ENCODE assay signal across 9 cellular contexts in the genomic region with DNA sequence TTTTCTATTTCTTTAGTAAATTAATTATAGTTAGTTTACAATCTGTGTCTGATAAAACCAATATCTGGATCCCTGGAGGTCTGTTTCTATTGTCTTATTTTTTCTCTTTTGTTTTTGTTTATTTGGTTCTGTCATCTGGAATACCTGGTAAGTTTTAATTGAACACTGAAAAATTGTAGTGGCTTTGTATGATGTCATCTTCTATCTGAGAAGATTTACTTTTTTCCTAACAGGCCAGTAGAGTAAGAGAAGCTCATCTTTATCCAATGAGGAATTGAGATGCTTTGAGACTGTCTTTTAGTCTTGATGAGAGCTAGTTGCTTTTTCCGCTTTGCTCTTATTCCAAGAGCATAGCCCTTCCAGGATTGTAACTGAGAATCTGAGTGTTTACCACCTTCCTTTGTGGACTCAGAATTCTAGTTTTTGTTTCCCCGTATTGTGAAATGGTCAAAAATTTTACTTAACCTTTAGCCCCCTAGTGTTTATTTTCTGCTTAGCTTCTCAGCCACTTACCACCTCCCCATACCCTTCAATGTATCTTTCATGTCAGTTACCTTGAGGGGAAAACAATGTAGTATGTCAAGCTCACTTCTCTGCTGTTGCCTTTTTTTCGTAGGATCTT. TPM values are rescaled to one million over a fixed set of nuclear protein-coding genes. Genes with fewer than 3 reads are reported as not detected.
DNase-seq lines count a peak whose midpoint lies in the region; ATAC-seq and TF ChIP-seq lines count a peak whose summit lies in the region.
"Had no signal": no experiment of that assay in that cellular context is flagged by ENCODE, and none has a peak within 500 bp of the region (broad histone marks: within the 10 kb centered on the region; RNA-seq: fewer than 3 reads in every experiment).

No MANE protein-coding gene starts in this region.

- H3K9me2 ChIP-seq in Karpas-422 (replicated peaks; ENCODE audit: insufficient read depth, low read length) (no peaks in the 10 kb centered on the region), neural cell (ENCODE audit: insufficient read depth, low read length) (no peaks in the 10 kb centered on the region)

- no peaks in the 10 kb centered on the region for H4K20me1 ChIP-seq in Karpas-422 (ENCODE audit: insufficient read depth, low read depth, low read length)
- H4K20me1 ChIP-seq in neural cell (ENCODE audit: insufficient read depth), result no peaks in the 10 kb centered on the region

- H3K79me2 ChIP-seq in Karpas-422 (ENCODE audit: low read length) (no peaks in the 10 kb centered on the region), neural cell (replicated peaks; ENCODE audit: insufficient read depth, low read length) (peaks cover 4% of the 10 kb centered on the region)

- H3K27ac ChIP-seq in Karpas-422 (ENCODE audit: low read length) (no peak overlapping the region), neural cell (ENCODE audit: low read length) (no peak overlapping the region), prostate gland (no peak overlapping the region)

- H3K9me3 ChIP-seq in Karpas-422 (ENCODE audit: low read length) (no peaks in the 10 kb centered on the region), neural cell (ENCODE audit: low read length) (no peaks in the 10 kb centered on the region), prostate gland (no peaks in the 10 kb centered on the region)

- ATAC-seq in GM18873 (IDR thresholded peaks at IDR 0.05; ENCODE audit: low FRiP score, unreplicated experiment), result no peak

- H3K27me3 ChIP-seq in Karpas-422 (ENCODE audit: low read length) (no peaks in the 10 kb centered on the region), neural cell (ENCODE audit: insufficient read depth, low read depth, low read length) (no peaks in the 10 kb centered on the region), prostate gland (replicated peaks; ENCODE audit: insufficient read depth) (no peaks in the 10 kb centered on the region)

- no peak overlapping the region for H3K4me2 ChIP-seq in Karpas-422 (ENCODE audit: low read depth, low read length, poor library complexity, severe bottlenecking)
- H3K4me2 ChIP-seq in neural cell (ENCODE audit: low read length), result no peak overlapping the region

- TF ChIP-seq RAD21 in neural cell (conservative IDR thresholded peaks at IDR 0.05), result no peak

- no peak overlapping the region for H2AFZ ChIP-seq in Karpas-422 (ENCODE audit: low read length)
- no peak overlapping the region for H2AFZ ChIP-seq in neural cell (ENCODE audit: low read depth, low read length)

- WGBS in prostate gland, result 82% methylated on average over 2 of the region's 3 CpGs

- no peak for TF ChIP-seq EP300 in neural cell (conservative IDR thresholded peaks at IDR 0.05; ENCODE audit: poor library complexity, severe bottlenecking)

- TF ChIP-seq CTCF in astrocyte of the spinal cord (IDR thresholded peaks at IDR 0.05; ENCODE audit: low read depth, low read length), result peak; percentile 22
- peak; percentile 9 for TF ChIP-seq CTCF in neural cell (IDR thresholded peaks at IDR 0.05; ENCODE audit: poor library complexity, severe bottlenecking)
- no peak for TF ChIP-seq CTCF in prostate gland (IDR thresholded peaks at IDR 0.05)

- in situ Hi-C loops in astrocyte of the spinal cord (cut with HindIII; ENCODE audit: low sequenced_read_pairs), result no loop called here

- H3K36me3 ChIP-seq in Karpas-422 (ENCODE audit: insufficient read depth, low read length) (no peaks in the 10 kb centered on the region), neural cell (ENCODE audit: insufficient read depth, low read length) (no peaks in the 10 kb centered on the region), prostate gland (no peaks in the 10 kb centered on the region)

- no peak overlapping the region for H3K4me3 ChIP-seq in Karpas-422 (ENCODE audit: low read length)
- no peak overlapping the region for H3K4me3 ChIP-seq in astrocyte of the spinal cord (ENCODE audit: low read depth, low read length)
- H3K4me3 ChIP-seq in neural cell (ENCODE audit: low read length), result no peak overlapping the region
- H3K4me3 ChIP-seq in prostate gland, result no peak overlapping the region

- H3K9ac ChIP-seq in Karpas-422 (ENCODE audit: low read length) (no peak overlapping the region), neural cell (ENCODE audit: low read length) (no peak overlapping the region)

- DNase-seq in NOMO-1 (lab: John Stamatoyannopoulos, UW; ENCODE audit: unreplicated experiment in 2 of 2) (peak; percentile 30 to 36), NOMO-1 treated with dmso at 0.1 percent for 144 hours (lab: John Stamatoyannopoulos, UW; ENCODE audit: unreplicated experiment) (no peak), Karpas-422 (peak; percentile 56), astrocyte of the spinal cord (ENCODE audit: low read depth, low spot score) (no peak), prostate gland (ENCODE audit: low spot score) (no peak), nucleus accumbens (lab: John Stamatoyannopoulos, UW) (no peak)
- DNase-seq: NCI-H1436 had no signal

- no peaks in the 10 kb centered on the region for H3F3A ChIP-seq in neural cell (ENCODE audit: insufficient read depth, low read length, poor library complexity, severe bottlenecking)

- no peaks in the 10 kb centered on the region for H3K4me1 ChIP-seq in Karpas-422 (ENCODE audit: low read length)
- no peaks in the 10 kb centered on the region for H3K4me1 ChIP-seq in prostate gland (replicated peaks)

- intact Hi-C loops in prostate gland (cut with DNase I), result no loop called here

- no peak for TF ChIP-seq POLR2A in prostate gland (IDR thresholded peaks at IDR 0.05)

TF ChIP-seq in neural cell, 6 proteins besides CTCF, POLR2A, EP300 and RAD21:
- no peak for TF ChIP-seq MXI1 (conservative IDR thresholded peaks at IDR 0.05; ENCODE audit: poor library complexity, severe bottlenecking)
- TF ChIP-seq, protein P1, sequence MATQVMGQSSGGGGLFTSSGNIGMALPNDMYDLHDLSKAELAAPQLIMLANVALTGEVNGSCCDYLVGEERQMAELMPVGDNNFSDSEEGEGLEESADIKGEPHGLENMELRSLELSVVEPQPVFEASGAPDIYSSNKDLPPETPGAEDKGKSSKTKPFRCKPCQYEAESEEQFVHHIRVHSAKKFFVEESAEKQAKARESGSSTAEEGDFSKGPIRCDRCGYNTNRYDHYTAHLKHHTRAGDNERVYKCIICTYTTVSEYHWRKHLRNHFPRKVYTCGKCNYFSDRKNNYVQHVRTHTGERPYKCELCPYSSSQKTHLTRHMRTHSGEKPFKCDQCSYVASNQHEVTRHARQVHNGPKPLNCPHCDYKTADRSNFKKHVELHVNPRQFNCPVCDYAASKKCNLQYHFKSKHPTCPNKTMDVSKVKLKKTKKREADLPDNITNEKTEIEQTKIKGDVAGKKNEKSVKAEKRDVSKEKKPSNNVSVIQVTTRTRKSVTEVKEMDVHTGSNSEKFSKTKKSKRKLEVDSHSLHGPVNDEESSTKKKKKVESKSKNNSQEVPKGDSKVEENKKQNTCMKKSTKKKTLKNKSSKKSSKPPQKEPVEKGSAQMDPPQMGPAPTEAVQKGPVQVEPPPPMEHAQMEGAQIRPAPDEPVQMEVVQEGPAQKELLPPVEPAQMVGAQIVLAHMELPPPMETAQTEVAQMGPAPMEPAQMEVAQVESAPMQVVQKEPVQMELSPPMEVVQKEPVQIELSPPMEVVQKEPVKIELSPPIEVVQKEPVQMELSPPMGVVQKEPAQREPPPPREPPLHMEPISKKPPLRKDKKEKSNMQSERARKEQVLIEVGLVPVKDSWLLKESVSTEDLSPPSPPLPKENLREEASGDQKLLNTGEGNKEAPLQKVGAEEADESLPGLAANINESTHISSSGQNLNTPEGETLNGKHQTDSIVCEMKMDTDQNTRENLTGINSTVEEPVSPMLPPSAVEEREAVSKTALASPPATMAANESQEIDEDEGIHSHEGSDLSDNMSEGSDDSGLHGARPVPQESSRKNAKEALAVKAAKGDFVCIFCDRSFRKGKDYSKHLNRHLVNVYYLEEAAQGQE (IDR thresholded peaks at IDR 0.05; ENCODE audit: borderline replicate concordance), result no peak
- no peak for TF ChIP-seq EZH2 (IDR thresholded peaks at IDR 0.05; ENCODE audit: borderline replicate concordance, insufficient read depth, low read length, poor library complexity, severe bottlenecking)
- TF ChIP-seq TAF1 (IDR thresholded peaks at IDR 0.05; ENCODE audit: low read depth), result no peak
- TF ChIP-seq SMC3 (conservative IDR thresholded peaks at IDR 0.05; ENCODE audit: poor library complexity), result no peak
- TF ChIP-seq POLR2AphosphoS5 (IDR thresholded peaks at IDR 0.05), result no peak

RNA-seq across cellular contexts. Expression of gene PTGFRN, which starts 25.0 kb away (rescaled TPM):
- not detected in 2 replicates for total RNA-seq in Karpas-422 (2014; rRNA removed; shearing (Covaris generic); ENCODE audit: low replicate concordance)
- polyA plus RNA-seq in neural cell, result 20.1 and 25.0 TPM in 2 replicates
- 48.5 and 52.6 TPM in 2 replicates for polyA minus RNA-seq in neural cell
- total RNA-seq in prostate gland, result 10 to 100 TPM; 37.1 to 70.7 TPM

Comparison
In these comparisons a context has a peak if more than half of its experiments do, and no peak if none do; other contexts are left out.
1. DNase-seq: peak in NOMO-1 (2 of 2) and Karpas-422 (single experiment); none in NOMO-1 treated with dmso at 0.1 percent for 144 hours (single experiment), astrocyte of the spinal cord (single experiment), prostate gland (single experiment) and nucleus accumbens (0 of 56).
2. CTCF ChIP-seq: peak in astrocyte of the spinal cord (single experiment) and neural cell (single experiment); none in prostate gland (0 of 4).
3. RNA of gene PTGFRN, which starts 25.0 kb away (total RNA-seq): 37.1 to 70.7 TPM in prostate gland; not detected in Karpas-422; every median in the first group is over 10 times any median in the second.